Comparison of ENCODE assay signal across 34 cellular contexts in the genomic region with DNA sequence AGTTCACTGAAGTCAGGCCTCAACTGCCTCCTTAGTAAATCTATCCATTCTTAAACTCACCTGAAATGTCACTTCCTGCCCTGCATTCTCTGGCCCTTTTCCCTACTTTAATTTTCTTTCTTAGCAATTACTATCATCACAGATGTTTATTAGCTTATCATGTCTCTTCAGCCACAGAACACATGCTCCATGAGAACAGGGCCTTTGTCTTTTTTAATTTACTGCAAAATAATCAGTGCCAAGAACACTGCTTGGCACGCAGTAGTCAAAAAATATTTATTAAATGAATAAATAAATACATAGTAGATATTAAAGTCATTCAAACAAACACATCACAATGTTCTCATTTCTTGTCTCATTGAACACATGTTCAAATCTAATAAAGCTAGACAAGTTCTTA.
"Had no signal": no experiment of that assay in that cellular context is flagged by ENCODE, and none has a peak within 500 bp of the region (broad histone marks: within the 10 kb centered on the region; RNA-seq: fewer than 3 reads in every experiment).

No MANE protein-coding gene starts in this region.

- H3K27me3 Mint-ChIP-seq: activated CD4-positive, alpha-beta memory T cell treated with anti-CD3 and anti-CD28 coated beads for 36 hours; activated CD4-positive, alpha-beta T cell treated with anti-CD3 and anti-CD28 coated beads, Interleukin-2, amount 10 ng/mL, durations not matched to agents 24 days and 14 days; activated naive CD4-positive, alpha-beta T cell treated with anti-CD3 and anti-CD28 coated beads, Interleukin-2, amount 10 ng/mL, durations not matched to agents 7 days and 5 days; activated naive CD8-positive, alpha-beta T cell treated with anti-CD3 and anti-CD28 coated beads, Interleukin-2, amount 10 ng/mL, durations not matched to agents 7 days and 5 days; brain; naive B cell; stimulated activated naive B cell treated with anti-CD40 and anti-IgM and Interleukin-4, amounts not matched to agents 10 μg/mL and 1 μg/mL and 100 μg/mL, for 72 hours had no signal

- DNase-seq: activated CD4-positive, alpha-beta memory T cell treated with anti-CD3 and anti-CD28 coated beads for 36 hours; activated CD4-positive, alpha-beta T cell treated with anti-CD3 and anti-CD28 coated beads, Interleukin-2, amount 10 ng/mL, durations not matched to agents 24 days and 14 days; activated CD4-positive, CD25-positive, alpha-beta regulatory T cell treated with anti-CD3 and anti-CD28 coated beads, Interleukin-2, amount 50 U/mL, for 72 hours; activated gamma-delta T cell; activated naive CD4-positive, alpha-beta T cell treated with anti-CD3 and anti-CD28 coated beads, Interleukin-2, amount 10 ng/mL, durations not matched to agents 7 days and 5 days; activated naive CD8-positive, alpha-beta T cell treated with anti-CD3 and anti-CD28 coated beads, Interleukin-2, amount 10 ng/mL, durations not matched to agents 7 days and 5 days; dorsolateral prefrontal cortex; effector memory CD4-positive, alpha-beta T cell; erythroblast; hippocampal formation; left colon; naive B cell; occipital lobe; stimulated activated CD4-positive, alpha-beta T cell treated with anti-CD3 and anti-CD28 coated beads, Interleukin-1b, Interleukin-23, amount 100 ng/mL, for 48 hours; stimulated activated CD4-positive, alpha-beta T cell treated with anti-CD3 and anti-CD28 coated beads, Interleukin-4, amount 100 ng/mL, for 4 hours; stimulated activated CD8-positive, alpha-beta memory T cell treated with anti-CD3 and anti-CD28 coated beads, Interleukin-4, amount 100 ng/mL, for 48 hours; stimulated activated naive B cell treated with anti-CD40 and anti-IgM and Interleukin-4, amounts not matched to agents 10 μg/mL and 1 μg/mL and 100 μg/mL, for 72 hours; stomach; T-helper 1 cell; thyroid gland; upper lobe of left lung; WERI-Rb-1 had no signal

- H2AFZ ChIP-seq: neural progenitor cell, parathyroid adenoma had no signal

- H3K27me3 ChIP-seq: ascending aorta, cardiac muscle cell, dorsolateral prefrontal cortex, gastroesophageal sphincter, neural progenitor cell, right atrium auricular region, stomach, thyroid gland, upper lobe of left lung, vagina had no signal

- H3K4me3 Mint-ChIP-seq: activated CD4-positive, alpha-beta memory T cell treated with anti-CD3 and anti-CD28 coated beads for 36 hours; activated CD4-positive, alpha-beta T cell treated with anti-CD3 and anti-CD28 coated beads, Interleukin-2, amount 10 ng/mL, durations not matched to agents 24 days and 14 days; activated naive CD4-positive, alpha-beta T cell treated with anti-CD3 and anti-CD28 coated beads, Interleukin-2, amount 10 ng/mL, durations not matched to agents 7 days and 5 days; activated naive CD8-positive, alpha-beta T cell treated with anti-CD3 and anti-CD28 coated beads, Interleukin-2, amount 10 ng/mL, durations not matched to agents 7 days and 5 days; activated T-helper 1 cell treated with anti-CD3 and anti-CD28 coated beads, Interleukin-12 subunit alpha, Interleukin-12 subunit beta, Interleukin-2, Interleukin-4 antibody, amounts not matched to agents 30 ng/mL and 10 ng/mL and 1 ng/mL, durations not matched to agents 14 hours and 24 hours and 36 hours; brain; mesothelial cell of epicardium; naive B cell; neural progenitor cell; stimulated activated naive B cell treated with anti-CD40 and anti-IgM and Interleukin-4, amounts not matched to agents 10 μg/mL and 1 μg/mL and 100 μg/mL, for 72 hours had no signal

- ATAC-seq: gastroesophageal sphincter; left colon; stimulated activated naive B cell treated with anti-CD40 and anti-IgM and Interleukin-4, amounts not matched to agents 10 μg/mL and 1 μg/mL and 100 μg/mL, for 72 hours had no signal

- H3K4me3 ChIP-seq: ascending aorta, cardiac muscle cell, coronary artery, dorsolateral prefrontal cortex, gastroesophageal sphincter, neural progenitor cell, right atrium auricular region, smooth muscle cell, stomach, thyroid gland, upper lobe of left lung, vagina had no signal

- H3K4me2 ChIP-seq: neural progenitor cell, smooth muscle cell had no signal

- H3K79me2 ChIP-seq: parathyroid adenoma had no signal

- H3K4me1 Mint-ChIP-seq: activated CD4-positive, alpha-beta T cell treated with anti-CD3 and anti-CD28 coated beads, Interleukin-2, amount 10 ng/mL, durations not matched to agents 24 days and 14 days; activated naive CD4-positive, alpha-beta T cell treated with anti-CD3 and anti-CD28 coated beads, Interleukin-2, amount 10 ng/mL, durations not matched to agents 7 days and 5 days; activated naive CD8-positive, alpha-beta T cell treated with anti-CD3 and anti-CD28 coated beads, Interleukin-2, amount 10 ng/mL, durations not matched to agents 7 days and 5 days; brain; mesothelial cell of epicardium; naive B cell; neural progenitor cell; stimulated activated naive B cell treated with anti-CD40 and anti-IgM and Interleukin-4, amounts not matched to agents 10 μg/mL and 1 μg/mL and 100 μg/mL, for 72 hours had no signal

- H3K27ac Mint-ChIP-seq: activated CD4-positive, alpha-beta T cell treated with anti-CD3 and anti-CD28 coated beads, Interleukin-2, amount 10 ng/mL, durations not matched to agents 24 days and 14 days; activated naive CD4-positive, alpha-beta T cell treated with anti-CD3 and anti-CD28 coated beads, Interleukin-2, amount 10 ng/mL, durations not matched to agents 7 days and 5 days; activated naive CD8-positive, alpha-beta T cell treated with anti-CD3 and anti-CD28 coated beads, Interleukin-2, amount 10 ng/mL, durations not matched to agents 7 days and 5 days; activated T-helper 1 cell treated with anti-CD3 and anti-CD28 coated beads, Interleukin-12 subunit alpha, Interleukin-12 subunit beta, Interleukin-2, Interleukin-4 antibody, amounts not matched to agents 30 ng/mL and 10 ng/mL and 1 ng/mL, durations not matched to agents 14 hours and 24 hours and 36 hours; mesothelial cell of epicardium; neural progenitor cell; stimulated activated naive B cell treated with anti-CD40 and anti-IgM and Interleukin-4, amounts not matched to agents 10 μg/mL and 1 μg/mL and 100 μg/mL, for 72 hours had no signal

- H3K27ac ChIP-seq: ascending aorta, cardiac muscle cell, coronary artery, dorsolateral prefrontal cortex, gastroesophageal sphincter, neural progenitor cell, parathyroid adenoma, right atrium auricular region, stomach, thyroid gland, upper lobe of left lung, vagina, WERI-Rb-1 had no signal

- H3K9me3 Mint-ChIP-seq: activated CD4-positive, alpha-beta memory T cell treated with anti-CD3 and anti-CD28 coated beads for 36 hours; activated CD4-positive, alpha-beta T cell treated with anti-CD3 and anti-CD28 coated beads, Interleukin-2, amount 10 ng/mL, durations not matched to agents 24 days and 14 days; activated naive CD4-positive, alpha-beta T cell treated with anti-CD3 and anti-CD28 coated beads, Interleukin-2, amount 10 ng/mL, durations not matched to agents 7 days and 5 days; activated naive CD8-positive, alpha-beta T cell treated with anti-CD3 and anti-CD28 coated beads, Interleukin-2, amount 10 ng/mL, durations not matched to agents 7 days and 5 days; activated T-helper 1 cell treated with anti-CD3 and anti-CD28 coated beads, Interleukin-12 subunit alpha, Interleukin-12 subunit beta, Interleukin-2, Interleukin-4 antibody, amounts not matched to agents 30 ng/mL and 10 ng/mL and 1 ng/mL, durations not matched to agents 14 hours and 24 hours and 36 hours; brain; mesothelial cell of epicardium; naive B cell; neural progenitor cell; stimulated activated naive B cell treated with anti-CD40 and anti-IgM and Interleukin-4, amounts not matched to agents 10 μg/mL and 1 μg/mL and 100 μg/mL, for 72 hours had no signal

- H3K4me1 ChIP-seq: ascending aorta, gastroesophageal sphincter, neural progenitor cell, parathyroid adenoma, right atrium auricular region, stomach, thyroid gland, vagina had no signal

- H3K9me3 ChIP-seq: ascending aorta, gastroesophageal sphincter, right atrium auricular region, stomach, thyroid gland, upper lobe of left lung, vagina had no signal
